In the genomic region with DNA sequence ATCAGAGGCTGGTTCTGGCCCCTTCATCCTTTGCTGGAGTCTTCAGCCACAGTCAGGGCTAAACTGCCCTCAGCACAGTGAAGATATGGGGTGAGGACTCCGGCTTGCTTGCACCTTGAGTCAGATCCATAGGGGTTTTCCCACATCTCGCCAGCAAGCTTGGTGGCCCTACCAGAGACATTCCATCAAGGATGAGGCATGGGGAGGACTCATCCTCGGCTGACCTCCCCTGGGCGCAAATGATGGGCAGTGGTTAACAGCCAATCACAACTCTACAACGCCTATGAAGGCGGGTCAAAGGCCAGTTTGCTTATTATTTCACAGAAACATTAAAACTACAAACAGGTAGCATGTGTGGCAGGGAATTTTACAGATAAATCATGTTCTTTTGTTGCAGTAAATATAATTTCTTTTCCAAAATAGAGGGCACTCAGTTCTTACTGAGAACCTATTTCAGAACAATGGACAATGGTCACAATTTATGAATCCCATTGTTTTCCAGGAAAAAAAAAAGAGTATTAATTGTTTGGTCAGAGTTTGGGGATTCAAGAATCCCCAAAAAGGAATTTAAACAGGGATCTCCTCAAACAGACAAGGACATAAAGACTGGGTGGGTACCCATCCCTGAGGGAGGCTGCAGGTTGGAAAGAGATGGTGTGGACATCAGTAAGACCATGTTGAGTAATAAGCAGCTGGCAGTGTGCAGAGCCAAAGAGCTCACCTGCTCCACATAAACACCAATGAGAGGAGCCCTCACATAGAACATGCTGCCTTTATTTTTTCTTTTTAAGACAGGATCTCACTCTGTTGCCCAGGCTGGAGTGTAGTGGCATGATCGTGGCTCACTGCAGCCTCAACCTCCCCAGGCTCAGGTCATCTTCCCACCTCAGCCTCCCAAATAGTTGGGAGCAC, we compare ENCODE assay signal across 1 cellular context.
TF ChIP-seq lines count a peak whose summit lies in the region.

No MANE protein-coding gene starts in this region.

TF ChIP-seq in GM23338, 12 proteins besides CTCF, POLR2A, EP300 and RAD21 (continued from another document):
- TF ChIP-seq ZNF462 (CRISPR knock-in tag; IDR thresholded peaks at IDR 0.05), result no peak
- no peak for TF ChIP-seq JUNB (IDR thresholded peaks at IDR 0.05; ENCODE audit: unreplicated experiment)
- TF ChIP-seq ZNF331 (CRISPR knock-in tag; IDR thresholded peaks at IDR 0.05; ENCODE audit: low read depth), result no peak
- no peak for TF ChIP-seq STAT1 (IDR thresholded peaks at IDR 0.05; ENCODE audit: unreplicated experiment)
- no peak for TF ChIP-seq CREB1 (CRISPR knock-in tag; IDR thresholded peaks at IDR 0.05; ENCODE audit: low read depth)
- no peak for TF ChIP-seq ZNF114 (CRISPR knock-in tag; IDR thresholded peaks at IDR 0.05)
- TF ChIP-seq EZH2phosphoT487 (IDR thresholded peaks at IDR 0.05; ENCODE audit: unreplicated experiment), result no peak
- TF ChIP-seq POLR2AphosphoS5 (IDR thresholded peaks at IDR 0.05; ENCODE audit: low read depth), result no peak
- TF ChIP-seq, protein P1, sequence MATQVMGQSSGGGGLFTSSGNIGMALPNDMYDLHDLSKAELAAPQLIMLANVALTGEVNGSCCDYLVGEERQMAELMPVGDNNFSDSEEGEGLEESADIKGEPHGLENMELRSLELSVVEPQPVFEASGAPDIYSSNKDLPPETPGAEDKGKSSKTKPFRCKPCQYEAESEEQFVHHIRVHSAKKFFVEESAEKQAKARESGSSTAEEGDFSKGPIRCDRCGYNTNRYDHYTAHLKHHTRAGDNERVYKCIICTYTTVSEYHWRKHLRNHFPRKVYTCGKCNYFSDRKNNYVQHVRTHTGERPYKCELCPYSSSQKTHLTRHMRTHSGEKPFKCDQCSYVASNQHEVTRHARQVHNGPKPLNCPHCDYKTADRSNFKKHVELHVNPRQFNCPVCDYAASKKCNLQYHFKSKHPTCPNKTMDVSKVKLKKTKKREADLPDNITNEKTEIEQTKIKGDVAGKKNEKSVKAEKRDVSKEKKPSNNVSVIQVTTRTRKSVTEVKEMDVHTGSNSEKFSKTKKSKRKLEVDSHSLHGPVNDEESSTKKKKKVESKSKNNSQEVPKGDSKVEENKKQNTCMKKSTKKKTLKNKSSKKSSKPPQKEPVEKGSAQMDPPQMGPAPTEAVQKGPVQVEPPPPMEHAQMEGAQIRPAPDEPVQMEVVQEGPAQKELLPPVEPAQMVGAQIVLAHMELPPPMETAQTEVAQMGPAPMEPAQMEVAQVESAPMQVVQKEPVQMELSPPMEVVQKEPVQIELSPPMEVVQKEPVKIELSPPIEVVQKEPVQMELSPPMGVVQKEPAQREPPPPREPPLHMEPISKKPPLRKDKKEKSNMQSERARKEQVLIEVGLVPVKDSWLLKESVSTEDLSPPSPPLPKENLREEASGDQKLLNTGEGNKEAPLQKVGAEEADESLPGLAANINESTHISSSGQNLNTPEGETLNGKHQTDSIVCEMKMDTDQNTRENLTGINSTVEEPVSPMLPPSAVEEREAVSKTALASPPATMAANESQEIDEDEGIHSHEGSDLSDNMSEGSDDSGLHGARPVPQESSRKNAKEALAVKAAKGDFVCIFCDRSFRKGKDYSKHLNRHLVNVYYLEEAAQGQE (IDR thresholded peaks at IDR 0.05; ENCODE audit: unreplicated experiment), result no peak
- TF ChIP-seq, protein P2, sequence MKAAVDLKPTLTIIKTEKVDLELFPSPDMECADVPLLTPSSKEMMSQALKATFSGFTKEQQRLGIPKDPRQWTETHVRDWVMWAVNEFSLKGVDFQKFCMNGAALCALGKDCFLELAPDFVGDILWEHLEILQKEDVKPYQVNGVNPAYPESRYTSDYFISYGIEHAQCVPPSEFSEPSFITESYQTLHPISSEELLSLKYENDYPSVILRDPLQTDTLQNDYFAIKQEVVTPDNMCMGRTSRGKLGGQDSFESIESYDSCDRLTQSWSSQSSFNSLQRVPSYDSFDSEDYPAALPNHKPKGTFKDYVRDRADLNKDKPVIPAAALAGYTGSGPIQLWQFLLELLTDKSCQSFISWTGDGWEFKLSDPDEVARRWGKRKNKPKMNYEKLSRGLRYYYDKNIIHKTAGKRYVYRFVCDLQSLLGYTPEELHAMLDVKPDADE (IDR thresholded peaks at IDR 0.05), result no peak
